In the genomic region with DNA sequence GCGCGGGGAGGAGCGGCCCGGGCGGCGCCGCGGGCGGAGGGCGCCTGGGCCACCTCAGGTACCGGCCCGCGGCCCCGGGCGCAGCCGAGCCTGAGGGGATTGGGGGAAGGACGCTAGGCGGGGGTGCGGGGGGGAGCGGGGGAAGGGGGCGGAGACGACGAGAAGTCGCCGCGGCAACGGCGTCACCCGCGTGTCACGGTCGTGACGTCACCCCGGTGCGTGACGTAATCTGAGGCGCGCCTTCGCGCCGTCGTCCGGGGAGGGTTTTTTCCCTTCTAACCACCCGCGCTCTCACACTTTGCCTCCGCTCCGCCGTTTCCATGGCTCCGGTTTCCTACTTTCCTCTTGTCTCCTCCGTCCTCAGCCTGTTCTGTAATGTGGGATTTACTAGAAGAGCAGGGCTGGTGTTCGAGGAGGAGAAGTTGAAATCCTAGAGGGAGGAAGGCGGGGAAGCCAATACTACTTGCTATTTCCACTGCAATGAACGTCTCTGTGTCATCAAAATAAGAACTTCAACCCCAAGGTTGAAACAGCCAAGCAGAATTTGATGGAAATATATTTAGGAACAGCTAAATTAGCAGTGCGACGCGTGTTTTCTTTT, we compare ENCODE assay signal across 1 cellular context.
TF ChIP-seq lines count a peak whose summit lies in the region.

A gene (minus strand): TSS at position 109 of the 601 bp plus-strand sequence. CDS start 226 bp downstream, outside the sequence.

TF ChIP-seq in GM23338, 12 proteins besides CTCF, POLR2A, EP300 and RAD21:
- TF ChIP-seq, protein P1, sequence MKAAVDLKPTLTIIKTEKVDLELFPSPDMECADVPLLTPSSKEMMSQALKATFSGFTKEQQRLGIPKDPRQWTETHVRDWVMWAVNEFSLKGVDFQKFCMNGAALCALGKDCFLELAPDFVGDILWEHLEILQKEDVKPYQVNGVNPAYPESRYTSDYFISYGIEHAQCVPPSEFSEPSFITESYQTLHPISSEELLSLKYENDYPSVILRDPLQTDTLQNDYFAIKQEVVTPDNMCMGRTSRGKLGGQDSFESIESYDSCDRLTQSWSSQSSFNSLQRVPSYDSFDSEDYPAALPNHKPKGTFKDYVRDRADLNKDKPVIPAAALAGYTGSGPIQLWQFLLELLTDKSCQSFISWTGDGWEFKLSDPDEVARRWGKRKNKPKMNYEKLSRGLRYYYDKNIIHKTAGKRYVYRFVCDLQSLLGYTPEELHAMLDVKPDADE (IDR thresholded peaks at IDR 0.05) = 0 out of 2 replicates have a peak, but pooled peaks have one; percentile 30
- TF ChIP-seq EZH2 (IDR thresholded peaks at IDR 0.05; ENCODE audit: low read depth, unreplicated experiment) (no peak), EZH2phosphoT487 (IDR thresholded peaks at IDR 0.05; ENCODE audit: unreplicated experiment) (no peak), ZNF114 (CRISPR knock-in tag; IDR thresholded peaks at IDR 0.05) (no peak), JUNB (IDR thresholded peaks at IDR 0.05; ENCODE audit: unreplicated experiment) (no peak), POLR2AphosphoS5 (IDR thresholded peaks at IDR 0.05; ENCODE audit: low read depth) (peak; percentile 89), ZNF331 (CRISPR knock-in tag; IDR thresholded peaks at IDR 0.05; ENCODE audit: low read depth) (no peak), CREB1 (CRISPR knock-in tag; IDR thresholded peaks at IDR 0.05; ENCODE audit: low read depth) (peak; percentile 100), NANOG (IDR thresholded peaks at IDR 0.05; ENCODE audit: borderline replicate concordance) (no peak)
